In the genomic region with DNA sequence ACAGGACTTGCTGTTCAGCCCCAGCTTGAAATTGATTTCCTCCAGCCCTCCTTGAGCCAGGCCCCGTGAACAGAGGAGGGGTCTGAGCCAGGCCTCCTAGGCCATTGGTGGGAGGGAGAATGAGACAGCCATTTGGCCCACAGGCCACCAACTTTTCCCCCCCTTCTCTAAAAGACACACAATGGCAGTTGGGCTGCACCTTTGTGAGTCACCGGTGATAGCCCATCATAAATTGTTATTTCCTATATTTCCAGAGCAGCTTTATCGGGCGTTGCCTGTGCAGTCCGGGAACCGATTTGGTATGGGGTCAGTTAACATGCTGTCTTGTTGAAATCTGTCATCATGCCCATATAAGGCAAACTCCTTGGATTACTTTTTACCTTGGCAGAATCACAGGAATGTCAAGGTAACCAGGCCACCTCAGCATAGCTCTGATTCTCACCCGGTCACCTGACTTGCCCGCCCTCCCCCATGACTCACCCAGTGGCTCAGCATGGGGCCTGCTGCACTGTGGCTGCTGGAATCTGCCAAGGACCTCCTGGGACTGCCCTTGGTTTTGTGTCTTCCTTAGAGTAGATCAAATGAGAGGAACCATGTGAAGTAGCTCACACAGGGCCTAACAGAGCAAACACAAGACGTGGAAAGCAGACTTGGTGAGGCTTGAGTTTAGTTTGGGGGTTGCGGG, we compare ENCODE assay signal across 8 cellular contexts. TPM values are rescaled to one million over a fixed set of nuclear protein-coding genes. Genes with fewer than 3 reads are reported as not detected.
A peak's percentile ranks its signal among the peaks of the same experiment; 100 is the strongest.
DNase-seq lines count a peak whose midpoint lies in the region; ATAC-seq and TF ChIP-seq lines count a peak whose summit lies in the region.

No MANE protein-coding gene starts in this region.

- H3K4me3 ChIP-seq in Peyer's patch (peak overlapping the region in 1 of 4 donors; percentile 24), gastroesophageal sphincter (no peak overlapping the region), ovary (no peak overlapping the region)

- DNase-seq in NK-92 treated with Interleukin-12 subunit alpha and Interleukin-12 subunit beta, amount 100 ng/mL, for 24 hours (lab: John Stamatoyannopoulos, UW), result peak; percentile 72
- no peak for DNase-seq in NK-92 (lab: John Stamatoyannopoulos, UW; ENCODE audit: unreplicated experiment)
- peak; percentile 48 to 92 (median 91) for DNase-seq in Peyer's patch
- peak; percentile 88 for DNase-seq in activated effector memory CD4-positive, alpha-beta T cell treated with anti-CD3 and anti-CD28 coated beads, Interleukin-2, amount 50 U/mL, for 16 hours
- DNase-seq in ovary, result peak; percentile 68 to 78 (median 77)
- DNase-seq in NCI-H128 (lab: John Stamatoyannopoulos, UW; ENCODE audit: unreplicated experiment), result no peak

- 12% methylated on average over 5 of the region's 10 CpGs; no CpG with 5 or more reads in 1 of the 2 donors for WGBS in gastroesophageal sphincter (ENCODE audit: low coverage in 1 of 2), 2 donors
- 23 to 32% (median 26%) methylated on average over 10 of the region's 10 CpGs for WGBS in ovary, 3 donors

- H3K36me3 ChIP-seq in Peyer's patch (no peaks in the 10 kb centered on the region), gastroesophageal sphincter (no peaks in the 10 kb centered on the region), ovary (no peaks in the 10 kb centered on the region)

- TF ChIP-seq POLR2A in Peyer's patch (IDR thresholded peaks at IDR 0.05), result peak in 1 of 2 donors; percentile 60
- TF ChIP-seq POLR2A in gastroesophageal sphincter (IDR thresholded peaks at IDR 0.05), result no peak
- TF ChIP-seq POLR2A in ovary (IDR thresholded peaks at IDR 0.05), result no peak

- TF ChIP-seq CTCF in Peyer's patch (IDR thresholded peaks at IDR 0.05) (no peak), gastroesophageal sphincter (IDR thresholded peaks at IDR 0.05) (no peak), ovary (IDR thresholded peaks at IDR 0.05) (no peak)

- no peak for TF ChIP-seq EP300 in gastroesophageal sphincter (IDR thresholded peaks at IDR 0.05)
- TF ChIP-seq EP300 in ovary (IDR thresholded peaks at IDR 0.05), result peak; percentile 8

- ATAC-seq in gastroesophageal sphincter (peak; percentile 78), HG02571 (IDR thresholded peaks at IDR 0.05; ENCODE audit: unreplicated experiment) (no peak)

- H3K27ac ChIP-seq in Peyer's patch (peak overlapping the region; percentile 55 to 98 (median 94)), gastroesophageal sphincter (peak overlapping the region; percentile 92 to 97 (median 94)), ovary (peak overlapping the region; percentile 19 to 78)

- no peaks in the 10 kb centered on the region for H3K9me3 ChIP-seq in Peyer's patch
- H3K9me3 ChIP-seq in gastroesophageal sphincter, result no peaks in the 10 kb centered on the region
- no peaks in the 10 kb centered on the region for H3K9me3 ChIP-seq in ovary

- H3K4me1 ChIP-seq in Peyer's patch, result peaks cover 7 to 89% (median 36%) of the 10 kb centered on the region in 4 donors
- H3K4me1 ChIP-seq in gastroesophageal sphincter, result peaks cover 29 to 100% (median 54%) of the 10 kb centered on the region in 3 donors
- peaks cover 35% of the 10 kb centered on the region for H3K4me1 ChIP-seq in ovary (ENCODE audit: insufficient read depth)

- H3K27me3 ChIP-seq in Peyer's patch (no peaks in the 10 kb centered on the region), gastroesophageal sphincter (no peaks in the 10 kb centered on the region), ovary (no peaks in the 10 kb centered on the region)

- intact Hi-C loops in ovary (cut with DNase I), result no loop called here

RNA-seq across cellular contexts. Expression of gene ACTN4, which starts 36.1 kb away (rescaled TPM):
- 1,000 to 10,000 TPM in 1 of 4 donors, 100 to 1,000 TPM in 3; 360 to 1,049 (median 814) TPM for total RNA-seq in Peyer's patch
- 100 to 1,000 TPM; 337 to 938 (median 507) TPM for total RNA-seq in gastroesophageal sphincter
- total RNA-seq in ovary, result 100 to 1,000 TPM; 139 to 419 (median 299) TPM
- polyA plus RNA-seq in ovary, result 100 to 1,000 TPM; 188 to 458 TPM

Comparison
In these comparisons a context has a peak if more than half of its experiments do, and no peak if none do; other contexts are left out.
1. DNase-seq: peak in NK-92 treated with Interleukin-12 subunit alpha and Interleukin-12 subunit beta, amount 100 ng/mL, for 24 hours (single experiment), Peyer's patch (3 of 3), activated effector memory CD4-positive, alpha-beta T cell treated with anti-CD3 and anti-CD28 coated beads, Interleukin-2, amount 50 U/mL, for 16 hours (single experiment) and ovary (5 of 5); none in NK-92 (single experiment) and NCI-H128 (single experiment).
2. Peak in every context shown above with its lines, with median percentiles within 50 percentile points of each other: H3K27ac ChIP-seq.